37 cellular contexts compared by ENCODE assay signal in the genomic region with DNA sequence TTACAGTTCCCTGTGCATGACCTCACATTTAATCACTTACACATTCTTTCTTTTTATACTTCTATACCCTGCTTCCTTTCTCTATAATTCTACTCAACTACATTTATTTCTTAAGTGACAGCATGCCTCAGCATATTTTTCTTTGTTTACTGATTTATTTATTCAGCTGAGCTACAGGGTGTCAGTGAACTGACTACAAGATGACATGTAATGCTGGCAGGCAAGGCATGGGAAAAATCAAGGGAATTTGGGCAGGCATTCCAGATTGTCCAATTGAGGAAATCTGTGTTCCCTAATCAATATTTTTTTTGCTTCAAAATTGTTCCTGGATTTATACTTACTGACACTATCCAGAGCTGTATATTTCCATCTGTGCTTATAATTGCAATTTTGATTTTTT.
A peak's percentile ranks its signal among the peaks of the same experiment; 100 is the strongest.
DNase-seq lines count a peak whose midpoint lies in the region; FAIRE-seq and TF ChIP-seq lines count a peak whose summit lies in the region.
"Had no signal": no experiment of that assay in that cellular context is flagged by ENCODE, and none has a peak within 500 bp of the region (broad histone marks: within the 10 kb centered on the region; RNA-seq: fewer than 3 reads in every experiment).

No MANE protein-coding gene starts in this region.

- no peaks in the 10 kb centered on the region for H3K4me1 ChIP-seq in A673 (ENCODE audit: insufficient read depth, low read length, poor library complexity, severe bottlenecking)
- H3K4me1 ChIP-seq in endodermal cell (ENCODE audit: control insufficient read depth, insufficient read depth, low read length) = no peaks in the 10 kb centered on the region
- no peaks in the 10 kb centered on the region for H3K4me1 ChIP-seq in Karpas-422 (ENCODE audit: low read length)
- H3K4me1 ChIP-seq: A549; BE2C; BLaER1; BLaER1 treated with 17β-estradiol and CSF1 and Interleukin-3, amounts not matched to agents 10 nM and 100 nM; Caco-2 had no signal

- POLR2A ChIA-PET in A673 (lab: Charles Lee; ENCODE audit: low non-redundant PET) = no interaction called here

- CTCF ChIA-PET in A673 (lab: Charles Lee) = no interaction called here

- DNase-seq in A673 (ENCODE audit: low spot score) = peak; percentile 6
- no peak for DNase-seq in endodermal cell
- DNase-seq in NCI-H524 treated with DMSO at 0.1 percent for 48 hours (lab: John Stamatoyannopoulos, UW) = no peak
- DNase-seq in Karpas-422 = no peak
- no peak for DNase-seq in GM19239 (ENCODE audit: insufficient read length, low spot score)
- no peak for DNase-seq in LoVo (ENCODE audit: low spot score)
- DNase-seq: 8988T; ACHN; AML-193; BE2C; C1 segment of cervical spinal cord; Caco-2; Calu3; CD4-positive, alpha-beta memory T cell; CD4-positive, alpha-beta T cell; CD4-positive, CD25-positive, alpha-beta regulatory T cell; CD8-positive, alpha-beta memory T cell; CD8-positive, alpha-beta T cell; COR-L47; DMS 273 treated with DMSO at 0.1 percent for 48 hours; DMS153; DMS53; DMS79; DMS79 treated with DMSO at 0.1 percent for 48 hours; DND-41; EL had no signal

- H3K4me3 ChIP-seq in A673 (ENCODE audit: low read depth, low read length, poor library complexity, severe bottlenecking) = no peak overlapping the region
- H3K4me3 ChIP-seq in endodermal cell (ENCODE audit: low read length) = no peak overlapping the region
- no peak overlapping the region for H3K4me3 ChIP-seq in neural cell (ENCODE audit: low read length)
- H3K4me3 ChIP-seq in Karpas-422 (ENCODE audit: low read length) = no peak overlapping the region
- H3K4me3 ChIP-seq: A549; BLaER1; BLaER1 treated with 17β-estradiol and CSF1 and Interleukin-3, amounts not matched to agents 10 nM and 100 nM had no signal

- H3K4me2 ChIP-seq in neural cell (ENCODE audit: low read length) (no peak overlapping the region), Karpas-422 (ENCODE audit: low read depth, low read length, poor library complexity, severe bottlenecking) (no peak overlapping the region)
- H3K4me2 ChIP-seq: A549; BLaER1; BLaER1 treated with 17β-estradiol and CSF1 and Interleukin-3, amounts not matched to agents 10 nM and 100 nM had no signal

- H4K20me1 ChIP-seq in neural cell (ENCODE audit: insufficient read depth) = no peaks in the 10 kb centered on the region
- H4K20me1 ChIP-seq in Karpas-422 (ENCODE audit: insufficient read depth, low read depth, low read length) = no peaks in the 10 kb centered on the region
- H4K20me1 ChIP-seq: BLaER1; BLaER1 treated with 17β-estradiol and CSF1 and Interleukin-3, amounts not matched to agents 10 nM and 100 nM had no signal

- H3K27me3 ChIP-seq in A673 (replicated peaks; ENCODE audit: insufficient read depth, low read depth, low read length, poor library complexity) (no peaks in the 10 kb centered on the region), endodermal cell (ENCODE audit: control insufficient read depth, insufficient read depth, low read length, poor library complexity, severe bottlenecking) (no peaks in the 10 kb centered on the region), neural cell (ENCODE audit: insufficient read depth, low read depth, low read length) (no peaks in the 10 kb centered on the region), Karpas-422 (ENCODE audit: low read length) (no peaks in the 10 kb centered on the region)
- H3K27me3 ChIP-seq: BE2C; BLaER1; BLaER1 treated with 17β-estradiol and CSF1 and Interleukin-3, amounts not matched to agents 10 nM and 100 nM had no signal

- peak overlapping the region in 3 of 5 experiments; percentile 2 to 88 (median 28) for H3K27ac Mint-ChIP-seq in brain
- no peak overlapping the region for H3K27ac Mint-ChIP-seq in endodermal cell
- H3K27ac Mint-ChIP-seq: B cell; CD14-positive monocyte; CD4-positive, alpha-beta memory T cell; CD4-positive, alpha-beta T cell; CD4-positive, CD25-positive, alpha-beta regulatory T cell; CD8-positive, alpha-beta memory T cell; CD8-positive, alpha-beta T cell had no signal

- H3K36me3 Mint-ChIP-seq in brain (no peaks in the 10 kb centered on the region), endodermal cell (ENCODE audit: low read depth) (peaks cover 2% of the 10 kb centered on the region)
- H3K36me3 Mint-ChIP-seq: CD14-positive monocyte; CD4-positive, alpha-beta memory T cell; CD4-positive, CD25-positive, alpha-beta regulatory T cell; CD8-positive, alpha-beta memory T cell; CD8-positive, alpha-beta T cell had no signal

- TF ChIP-seq CTCF in A673 (conservative IDR thresholded peaks at IDR 0.05; ENCODE audit: low read depth, low read length) (no peak), brain (conservative IDR thresholded peaks at IDR 0.05) (no peak), endodermal cell (conservative IDR thresholded peaks at IDR 0.05) (no peak), neural cell (IDR thresholded peaks at IDR 0.05; ENCODE audit: poor library complexity, severe bottlenecking) (no peak)

- H3K9ac ChIP-seq in endodermal cell (ENCODE audit: extremely low read depth, low read length, poor library complexity, severe bottlenecking) = no peak overlapping the region
- no peak overlapping the region for H3K9ac ChIP-seq in neural cell (ENCODE audit: low read length)
- no peak overlapping the region for H3K9ac ChIP-seq in Karpas-422 (ENCODE audit: low read length)
- H3K9ac ChIP-seq: BLaER1; BLaER1 treated with 17β-estradiol and CSF1 and Interleukin-3, amounts not matched to agents 10 nM and 100 nM had no signal

- H3K27ac ChIP-seq in A673 (ENCODE audit: low read depth, low read length, poor library complexity, severe bottlenecking) (no peak overlapping the region), endodermal cell (ENCODE audit: low read depth, low read length) (peak overlapping the region; percentile 39), neural cell (ENCODE audit: low read length) (no peak overlapping the region), Karpas-422 (ENCODE audit: low read length) (no peak overlapping the region)
- H3K27ac ChIP-seq: 22Rv1; A549; BLaER1; BLaER1 treated with 17β-estradiol and CSF1 and Interleukin-3, amounts not matched to agents 10 nM and 100 nM; C4-2B had no signal

- H2AFZ ChIP-seq in neural cell (ENCODE audit: low read depth, low read length) (no peak overlapping the region), Karpas-422 (ENCODE audit: low read length) (no peak overlapping the region)

- peak; percentile 75 for TF ChIP-seq EP300 in neural cell (conservative IDR thresholded peaks at IDR 0.05; ENCODE audit: poor library complexity, severe bottlenecking)

- H3K36me3 ChIP-seq in A673 (ENCODE audit: insufficient read depth, low read length, poor library complexity, severe bottlenecking) (no peaks in the 10 kb centered on the region), endodermal cell (ENCODE audit: control insufficient read depth, insufficient read depth, low read length) (no peaks in the 10 kb centered on the region), neural cell (ENCODE audit: insufficient read depth, low read length) (no peaks in the 10 kb centered on the region), Karpas-422 (ENCODE audit: insufficient read depth, low read length) (no peaks in the 10 kb centered on the region)
- H3K36me3 ChIP-seq: BE2C; BLaER1; BLaER1 treated with 17β-estradiol and CSF1 and Interleukin-3, amounts not matched to agents 10 nM and 100 nM had no signal

- H3K9me3 Mint-ChIP-seq in brain = peaks cover 0 to 3% (median 2%) of the 10 kb centered on the region in 5 experiments
- H3K9me3 Mint-ChIP-seq in endodermal cell = peaks cover 2% of the 10 kb centered on the region
- H3K9me3 Mint-ChIP-seq: CD14-positive monocyte had no signal

- H3K9me3 ChIP-seq in A673 (ENCODE audit: low read depth, low read length, poor library complexity, severe bottlenecking) = no peaks in the 10 kb centered on the region
- peaks cover 5% of the 10 kb centered on the region for H3K9me3 ChIP-seq in endodermal cell (ENCODE audit: control insufficient read depth, low read length)
- H3K9me3 ChIP-seq in neural cell (ENCODE audit: low read length) = no peaks in the 10 kb centered on the region
- no peaks in the 10 kb centered on the region for H3K9me3 ChIP-seq in Karpas-422 (ENCODE audit: low read length)
- H3K9me3 ChIP-seq: A549; BE2C; BLaER1; BLaER1 treated with 17β-estradiol and CSF1 and Interleukin-3, amounts not matched to agents 10 nM and 100 nM; Caco-2 had no signal

- H3K27me3 Mint-ChIP-seq in brain (no peaks in the 10 kb centered on the region), endodermal cell (ENCODE audit: insufficient read depth) (no peaks in the 10 kb centered on the region)
- H3K27me3 Mint-ChIP-seq: B cell; CD4-positive, alpha-beta memory T cell; CD4-positive, alpha-beta T cell; CD4-positive, CD25-positive, alpha-beta regulatory T cell; CD8-positive, alpha-beta memory T cell had no signal

- FAIRE-seq in GM19239 (lab: Jason Lieb, UNC) = no peak
- FAIRE-seq: A204.1, A549, D721Med had no signal

- H3K4me1 Mint-ChIP-seq in brain (peaks cover 15% of the 10 kb centered on the region), endodermal cell (no peaks in the 10 kb centered on the region)
- H3K4me1 Mint-ChIP-seq: B cell; CD14-positive monocyte; CD4-positive, alpha-beta memory T cell; CD4-positive, CD25-positive, alpha-beta regulatory T cell; CD8-positive, alpha-beta memory T cell had no signal

- H3F3A ChIP-seq in neural cell (ENCODE audit: insufficient read depth, low read length, poor library complexity, severe bottlenecking) = no peaks in the 10 kb centered on the region

- intact Hi-C loops in A673 (cut with micrococcal nuclease; ENCODE audit: unreplicated experiment) = no loop called here

- H3K4me3 Mint-ChIP-seq in brain = peak overlapping the region in 1 of 5 experiments; percentile 65
- H3K4me3 Mint-ChIP-seq in endodermal cell = no peak overlapping the region
- H3K4me3 Mint-ChIP-seq: B cell; CD14-positive monocyte; CD4-positive, alpha-beta memory T cell; CD4-positive, alpha-beta T cell; CD4-positive, CD25-positive, alpha-beta regulatory T cell; CD8-positive, alpha-beta memory T cell; CD8-positive, alpha-beta T cell had no signal

- no peaks in the 10 kb centered on the region for H3K9me2 ChIP-seq in neural cell (ENCODE audit: insufficient read depth, low read length)
- no peaks in the 10 kb centered on the region for H3K9me2 ChIP-seq in Karpas-422 (replicated peaks; ENCODE audit: insufficient read depth, low read length)

- BruUV-seq in A673 (replicated peaks; lab: Mats Ljungman, UMichigan) = no TSS peak

- H3K79me2 ChIP-seq in neural cell (replicated peaks; ENCODE audit: insufficient read depth, low read length) (no peaks in the 10 kb centered on the region), Karpas-422 (ENCODE audit: low read length) (no peaks in the 10 kb centered on the region)

- no peak for TF ChIP-seq RAD21 in neural cell (conservative IDR thresholded peaks at IDR 0.05)

TF ChIP-seq in neural cell, 6 proteins besides CTCF, POLR2A, EP300 and RAD21 (continues in another document):
- TF ChIP-seq TAF1 (IDR thresholded peaks at IDR 0.05; ENCODE audit: low read depth) (no peak), POLR2AphosphoS5 (IDR thresholded peaks at IDR 0.05) (peak; percentile 65), MXI1 (conservative IDR thresholded peaks at IDR 0.05; ENCODE audit: poor library complexity, severe bottlenecking) (no peak), EZH2 (IDR thresholded peaks at IDR 0.05; ENCODE audit: borderline replicate concordance, insufficient read depth, low read length, poor library complexity, severe bottlenecking) (no peak), SMC3 (conservative IDR thresholded peaks at IDR 0.05; ENCODE audit: poor library complexity) (no peak)
